Comparison of ENCODE assay signal across 14 cellular contexts in the genomic region with DNA sequence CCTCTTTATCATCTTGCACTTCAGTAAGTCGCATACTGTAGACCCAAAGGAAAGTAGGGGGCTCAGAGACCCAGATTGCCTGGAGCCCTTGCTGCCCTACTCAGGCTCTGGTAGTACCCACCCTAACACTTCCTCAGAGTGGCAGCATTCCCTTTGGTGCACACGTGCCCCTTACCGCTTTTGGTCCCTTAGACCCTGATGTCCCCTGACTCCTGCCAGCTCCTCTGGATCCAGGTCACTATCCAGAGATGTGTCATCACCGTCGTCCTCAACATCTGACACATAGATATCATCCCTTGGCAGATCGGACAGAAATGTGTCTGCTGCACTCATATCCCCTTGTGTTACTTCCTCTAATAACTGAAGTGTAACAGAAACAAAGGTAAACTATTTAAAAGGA. TPM values are rescaled to one million over a fixed set of nuclear protein-coding genes. Genes with fewer than 3 reads are reported as not detected.
DNase-seq lines count a peak whose midpoint lies in the region; FAIRE-seq and TF ChIP-seq lines count a peak whose summit lies in the region.
"Had no signal": no experiment of that assay in that cellular context is flagged by ENCODE, and none has a peak within 500 bp of the region (broad histone marks: within the 10 kb centered on the region; RNA-seq: fewer than 3 reads in every experiment).

No MANE protein-coding gene starts in this region.

- no peaks in the 10 kb centered on the region for H3K9me3 Mint-ChIP-seq in activated naive CD4-positive, alpha-beta T cell treated with anti-CD3 and anti-CD28 coated beads for 36 hours
- no peaks in the 10 kb centered on the region for H3K9me3 Mint-ChIP-seq in activated naive CD8-positive, alpha-beta T cell treated with anti-CD3 and anti-CD28 coated beads for 36 hours
- H3K9me3 Mint-ChIP-seq in nephron progenitor cell = no peaks in the 10 kb centered on the region

- TF ChIP-seq POLR2A in adrenal gland (IDR thresholded peaks at IDR 0.05) = no peak

- CTCF ChIA-PET in activated naive CD4-positive, alpha-beta T cell treated with anti-CD3 and anti-CD28 coated beads for 36 hours (lab: Charles Lee) = interaction anchor here (0.9 kb wide), 1 partner anchor 46 kb away, joined by 3 read pairs; no protein-coding TSS in a partner anchor

- H3K4me1 ChIP-seq in adrenal gland (replicated peaks in 1 of 2) (peaks cover 0 to 9% of the 10 kb centered on the region in 2 donors), kidney (ENCODE audit: control insufficient read depth in 1 of 2, insufficient read depth in 1 of 2, low read depth in 1 of 2, low read length in 2 of 2) (peaks cover 17 to 18% of the 10 kb centered on the region in 2 donors)

- FAIRE-seq in kidney (lab: Jason Lieb, UNC) = no peak
- FAIRE-seq: D721Med had no signal

- H3K27me3 Mint-ChIP-seq in activated naive CD4-positive, alpha-beta T cell treated with anti-CD3 and anti-CD28 coated beads for 36 hours (ENCODE audit: low read depth) = no peaks in the 10 kb centered on the region
- no peaks in the 10 kb centered on the region for H3K27me3 Mint-ChIP-seq in activated naive CD8-positive, alpha-beta T cell treated with anti-CD3 and anti-CD28 coated beads for 36 hours
- H3K27me3 Mint-ChIP-seq in nephron progenitor cell (ENCODE audit: low read depth, poor library complexity) = peaks cover 1% of the 10 kb centered on the region

- no peaks in the 10 kb centered on the region for H3K27me3 ChIP-seq in HL-60 (ENCODE audit: insufficient read depth, poor library complexity, severe bottlenecking)
- no peaks in the 10 kb centered on the region for H3K27me3 ChIP-seq in adrenal gland
- H3K27me3 ChIP-seq: brain microvascular endothelial cell, dorsolateral prefrontal cortex had no signal

- H3K9ac ChIP-seq in kidney (ENCODE audit: low read length in 2 of 2) = no peak overlapping the region

- intact Hi-C loops in activated naive CD4-positive, alpha-beta T cell treated with anti-CD3 and anti-CD28 coated beads for 36 hours (cut with micrococcal nuclease) = no loop called here
- intact Hi-C loops in adrenal gland (cut with DNase I) = no loop called here
- intact Hi-C loops in kidney (cut with DNase I) = no loop called here

- H3K9me3 ChIP-seq in adrenal gland (replicated peaks in 1 of 3) = no peaks in the 10 kb centered on the region
- no peaks in the 10 kb centered on the region for H3K9me3 ChIP-seq in kidney (ENCODE audit: control insufficient read depth in 1 of 2, low read length in 2 of 2)

- H3K27ac Mint-ChIP-seq in activated naive CD4-positive, alpha-beta T cell treated with anti-CD3 and anti-CD28 coated beads for 36 hours = peak overlapping the region; percentile 75
- H3K27ac Mint-ChIP-seq in activated naive CD8-positive, alpha-beta T cell treated with anti-CD3 and anti-CD28 coated beads for 36 hours = peak overlapping the region; percentile 69
- peak overlapping the region; percentile 96 for H3K27ac Mint-ChIP-seq in nephron progenitor cell

- peaks cover 70% of the 10 kb centered on the region for H3K36me3 Mint-ChIP-seq in activated naive CD4-positive, alpha-beta T cell treated with anti-CD3 and anti-CD28 coated beads for 36 hours (ENCODE audit: low read depth)
- H3K36me3 Mint-ChIP-seq in activated naive CD8-positive, alpha-beta T cell treated with anti-CD3 and anti-CD28 coated beads for 36 hours = peaks cover 69% of the 10 kb centered on the region
- peaks cover 83% of the 10 kb centered on the region for H3K36me3 Mint-ChIP-seq in nephron progenitor cell (ENCODE audit: low read depth)

- H3K36me3 ChIP-seq in adrenal gland (replicated peaks in 1 of 2) = peaks cover 0 to 90% of the 10 kb centered on the region in 2 donors
- peaks cover 62 to 81% of the 10 kb centered on the region in 2 donors for H3K36me3 ChIP-seq in kidney (ENCODE audit: control insufficient read depth in 1 of 2, insufficient read depth in 2 of 2, low read length in 2 of 2)

- H3K4me3 Mint-ChIP-seq in activated naive CD4-positive, alpha-beta T cell treated with anti-CD3 and anti-CD28 coated beads for 36 hours = peak overlapping the region; percentile 7
- peak overlapping the region; percentile 23 for H3K4me3 Mint-ChIP-seq in activated naive CD8-positive, alpha-beta T cell treated with anti-CD3 and anti-CD28 coated beads for 36 hours
- no peak overlapping the region for H3K4me3 Mint-ChIP-seq in nephron progenitor cell

- H3K4me3 ChIP-seq in HL-60 (replicated peaks; ENCODE audit: insufficient read depth, low read length) (no peak overlapping the region), adrenal gland (no peak overlapping the region), kidney (ENCODE audit: low read length in 2 of 2) (no peak overlapping the region)
- H3K4me3 ChIP-seq: dorsolateral prefrontal cortex had no signal

- no peak for DNase-seq in activated naive CD4-positive, alpha-beta T cell treated with anti-CD3 and anti-CD28 coated beads for 36 hours
- no peak for DNase-seq in activated naive CD4-positive, alpha-beta T cell treated with anti-CD3 and anti-CD28 coated beads, Interleukin-2, amount 50 U/mL, for 16 hours
- DNase-seq in HL-60 (ENCODE audit: low read depth in 1 of 2, low spot score in 1 of 2) (no peak), nephron progenitor cell (no peak), RPMI8226 (no peak), adrenal gland (no peak), kidney (no peak)
- DNase-seq in activated naive CD8-positive, alpha-beta T cell treated with anti-CD3 and anti-CD28 coated beads for 36 hours = no peak
- DNase-seq: brain microvascular endothelial cell; dorsolateral prefrontal cortex; HCEC 1CT; stimulated activated CD4-positive, alpha-beta T cell treated with anti-CD3 and anti-CD28 coated beads, Interleukin-15, amount 100 ng/mL, for 24 hours; substantia nigra had no signal

- H3K4me1 Mint-ChIP-seq in activated naive CD4-positive, alpha-beta T cell treated with anti-CD3 and anti-CD28 coated beads for 36 hours (ENCODE audit: low read depth) = peaks cover 46% of the 10 kb centered on the region
- peaks cover 40% of the 10 kb centered on the region for H3K4me1 Mint-ChIP-seq in activated naive CD8-positive, alpha-beta T cell treated with anti-CD3 and anti-CD28 coated beads for 36 hours
- peaks cover 23% of the 10 kb centered on the region for H3K4me1 Mint-ChIP-seq in nephron progenitor cell

- H3K27ac ChIP-seq in HL-60 (replicated peaks) (peak overlapping the region; percentile 24; the same call in 1 of the 2 replicates), adrenal gland (peak overlapping the region in 1 of 5 donors; percentile 20), kidney (ENCODE audit: low read depth in 2 of 2, low read length in 2 of 2) (no peak overlapping the region)
- H3K27ac ChIP-seq: brain microvascular endothelial cell had no signal

- WGBS in adrenal gland, 4 donors = 49 to 67% (median 56%) methylated on average over 6 of the region's 6 CpGs

- no peak for TF ChIP-seq CTCF in HL-60 (IDR thresholded peaks at IDR 0.05; ENCODE audit: insufficient read depth, low read length)
- no peak for TF ChIP-seq CTCF in nephron progenitor cell (IDR thresholded peaks at IDR 0.05)
- TF ChIP-seq CTCF in adrenal gland (IDR thresholded peaks at IDR 0.05) = no peak
- no peak for TF ChIP-seq CTCF in kidney (IDR thresholded peaks at IDR 0.05; ENCODE audit: borderline replicate concordance, extremely low read depth, insufficient read depth)

RNA-seq across cellular contexts. Expression of a gene that starts 5.4 kb away (rescaled TPM):
- 100 to 1,000 TPM; 144 to 154 TPM for total RNA-seq in activated naive CD4-positive, alpha-beta T cell treated with anti-CD3 and anti-CD28 coated beads for 36 hours
- total RNA-seq in activated naive CD8-positive, alpha-beta T cell treated with anti-CD3 and anti-CD28 coated beads for 36 hours = 100 to 1,000 TPM; 178 to 187 TPM
- total RNA-seq in adrenal gland (100 to 1,000 TPM in 5 of 8 donors, 10 to 100 TPM in 3; 79.8 to 167 (median 127) TPM), kidney (145 TPM)
- polyA plus RNA-seq in adrenal gland (100 to 1,000 TPM; 232 to 273 (median 247) TPM), kidney (ENCODE audit: insufficient read depth, low read depth, low replicate concordance) (247 TPM)

RNA-seq across cellular contexts. Expression of a gene that starts 5.7 kb away (rescaled TPM):
- total RNA-seq in activated naive CD4-positive, alpha-beta T cell treated with anti-CD3 and anti-CD28 coated beads for 36 hours = 10 to 100 TPM; 25.3 to 26.2 TPM
- total RNA-seq in activated naive CD8-positive, alpha-beta T cell treated with anti-CD3 and anti-CD28 coated beads for 36 hours = 10 to 100 TPM; 91.2 to 91.5 TPM
- total RNA-seq in adrenal gland (10 to 100 TPM; 32.4 to 56.1 (median 43.2) TPM), kidney (38.7 TPM)
- polyA plus RNA-seq in adrenal gland (10 to 100 TPM; 19.4 to 54.1 (median 44.9) TPM), kidney (ENCODE audit: insufficient read depth, low read depth, low replicate concordance) (23.7 TPM)

RNA-seq across cellular contexts. Expression of a gene that starts 20.7 kb away (rescaled TPM):
- total RNA-seq in activated naive CD4-positive, alpha-beta T cell treated with anti-CD3 and anti-CD28 coated beads for 36 hours = 100 to 1,000 TPM in 1 of 2 experiments, 10 to 100 TPM in 1; 98.5 to 107 TPM
- total RNA-seq in activated naive CD8-positive, alpha-beta T cell treated with anti-CD3 and anti-CD28 coated beads for 36 hours = 10 to 100 TPM; 91.6 to 93.5 TPM
- total RNA-seq in adrenal gland (100 to 1,000 TPM in 4 of 8 donors, 10 to 100 TPM in 4; 41.9 to 185 (median 99.0) TPM), kidney (65.1 TPM)
- polyA plus RNA-seq in adrenal gland (10 to 100 TPM; 43.1 to 53.7 (median 52.7) TPM), kidney (ENCODE audit: insufficient read depth, low read depth, low replicate concordance) (39.9 TPM)

RNA-seq across cellular contexts. Expression of a gene that starts 47.8 kb away (rescaled TPM):
- 10 to 100 TPM; 91.7 to 92.9 TPM for total RNA-seq in activated naive CD4-positive, alpha-beta T cell treated with anti-CD3 and anti-CD28 coated beads for 36 hours
- 100 to 1,000 TPM; 105 to 107 TPM for total RNA-seq in activated naive CD8-positive, alpha-beta T cell treated with anti-CD3 and anti-CD28 coated beads for 36 hours
- total RNA-seq in adrenal gland (10 to 100 TPM; 45.0 to 99.8 (median 80.3) TPM), kidney (104 TPM)
- polyA plus RNA-seq in adrenal gland (100 to 1,000 TPM in 1 of 3 donors, 10 to 100 TPM in 2; 80.3 to 109 (median 88.8) TPM), kidney (ENCODE audit: insufficient read depth, low read depth, low replicate concordance) (38.6 TPM)

RNA-seq across cellular contexts. Expression of a gene that starts 48.4 kb away (rescaled TPM):
- 10 to 100 TPM; 40.5 to 42.1 TPM for total RNA-seq in activated naive CD4-positive, alpha-beta T cell treated with anti-CD3 and anti-CD28 coated beads for 36 hours
- total RNA-seq in activated naive CD8-positive, alpha-beta T cell treated with anti-CD3 and anti-CD28 coated beads for 36 hours = 10 to 100 TPM; 91.6 to 93.5 TPM
- total RNA-seq in adrenal gland (100 to 1,000 TPM in 4 of 8 donors, 10 to 100 TPM in 4; 46.8 to 148 (median 109) TPM), kidney (83.1 TPM)
- polyA plus RNA-seq in adrenal gland (100 to 1,000 TPM in 1 of 3 donors, 10 to 100 TPM in 2; 24.2 to 216 (median 29.0) TPM), kidney (ENCODE audit: insufficient read depth, low read depth, low replicate concordance) (50.9 TPM)
